Comparison of ENCODE assay signal across 11 cellular contexts in the genomic region with DNA sequence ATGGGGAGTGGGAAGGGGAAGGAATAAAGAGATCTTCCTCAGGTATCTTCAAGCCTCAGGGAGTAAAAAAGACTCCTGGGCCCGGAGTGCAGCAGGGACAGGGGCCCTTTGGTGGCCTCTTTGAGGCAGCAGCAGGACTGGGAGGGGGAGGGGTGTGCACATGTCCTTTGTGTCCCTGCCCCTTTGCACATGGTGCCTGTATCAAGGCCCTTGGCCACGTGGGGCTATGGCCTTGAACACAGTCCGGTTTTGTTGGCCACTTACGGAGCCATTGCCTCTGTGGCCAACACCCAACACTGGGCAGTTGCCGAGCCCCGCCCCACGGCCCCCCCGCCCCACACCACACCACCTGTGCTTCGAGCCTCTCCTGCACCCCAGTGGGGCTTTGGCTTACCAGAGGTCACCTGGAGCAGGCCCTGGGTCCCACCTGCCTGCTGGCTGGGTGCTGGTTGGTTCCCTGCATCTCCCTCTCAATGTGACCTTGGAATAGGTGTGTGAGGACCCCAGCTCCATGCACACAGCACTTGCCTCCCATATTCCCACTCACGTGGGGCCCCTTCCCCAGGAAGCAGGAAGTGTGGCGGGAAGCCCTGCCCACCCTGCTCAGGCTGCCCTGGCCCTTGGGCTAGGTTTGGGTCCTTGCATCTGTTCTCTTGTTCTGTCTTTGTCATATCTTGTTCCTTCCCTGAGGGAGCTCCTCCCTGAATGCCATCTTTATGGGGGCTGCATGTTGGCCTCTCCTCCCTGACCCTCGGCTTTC. TPM values are rescaled to one million over a fixed set of nuclear protein-coding genes. Genes with fewer than 3 reads are reported as not detected.
DNase-seq lines count a peak whose midpoint lies in the region; ATAC-seq, FAIRE-seq and TF ChIP-seq lines count a peak whose summit lies in the region.
"Had no signal": no experiment of that assay in that cellular context is flagged by ENCODE, and none has a peak within 500 bp of the region (broad histone marks: within the 10 kb centered on the region; RNA-seq: fewer than 3 reads in every experiment).

No MANE protein-coding gene starts in this region.

- H3K36me3 Mint-ChIP-seq in activated naive CD4-positive, alpha-beta T cell treated with anti-CD3 and anti-CD28 coated beads, Interleukin-2, amount 10 ng/mL, durations not matched to agents 7 days and 5 days = peaks cover 18% of the 10 kb centered on the region
- peaks cover 8% of the 10 kb centered on the region for H3K36me3 Mint-ChIP-seq in activated naive CD4-positive, alpha-beta T cell treated with anti-CD3 and anti-CD28 coated beads for 36 hours (ENCODE audit: low read depth)
- H3K36me3 Mint-ChIP-seq in activated B cell treated with CpG ODN at 0.5 μM for 24 hours (ENCODE audit: low read depth) = peaks cover 11% of the 10 kb centered on the region

- TF ChIP-seq CTCF in activated B cell treated with CpG ODN at 0.5 μM for 24 hours (IDR thresholded peaks at IDR 0.05) (no peak), upper lobe of right lung (IDR thresholded peaks at IDR 0.05) (no peak)

- no peak overlapping the region for H3K4me3 ChIP-seq in upper lobe of right lung
- H3K4me3 ChIP-seq: gastrocnemius medialis, lower lobe of right lung had no signal

- ATAC-seq in activated B cell treated with CpG ODN at 0.5 μM for 24 hours (ENCODE audit: low read depth) (no peak), left lobe of liver (peak; percentile 44), upper lobe of right lung (no peak), HG03378 (IDR thresholded peaks at IDR 0.05; ENCODE audit: unreplicated experiment) (no peak)

- H3K9me3 Mint-ChIP-seq in activated naive CD4-positive, alpha-beta T cell treated with anti-CD3 and anti-CD28 coated beads, Interleukin-2, amount 10 ng/mL, durations not matched to agents 7 days and 5 days = no peaks in the 10 kb centered on the region
- no peaks in the 10 kb centered on the region for H3K9me3 Mint-ChIP-seq in activated naive CD4-positive, alpha-beta T cell treated with anti-CD3 and anti-CD28 coated beads for 36 hours
- no peaks in the 10 kb centered on the region for H3K9me3 Mint-ChIP-seq in activated B cell treated with CpG ODN at 0.5 μM for 24 hours
- H3K9me3 Mint-ChIP-seq: activated T-helper 1 cell treated with anti-CD3 and anti-CD28 coated beads, Interleukin-12 subunit alpha, Interleukin-12 subunit beta, Interleukin-2, Interleukin-4 antibody, amounts not matched to agents 30 ng/mL and 10 ng/mL and 1 ng/mL, durations not matched to agents 14 hours and 24 hours and 36 hours had no signal

- intact Hi-C loops in activated naive CD4-positive, alpha-beta T cell treated with anti-CD3 and anti-CD28 coated beads for 36 hours (cut with micrococcal nuclease) = no loop called here
- intact Hi-C loops in activated B cell treated with CpG ODN at 0.5 μM for 24 hours (cut with micrococcal nuclease) = no loop called here
- intact Hi-C loops in upper lobe of right lung (cut with DNase I) = loop anchor here (10.0 kb wide), 1 partner anchor 116 kb away; no protein-coding TSS in a partner anchor

- DNase-seq in activated naive CD4-positive, alpha-beta T cell treated with anti-CD3 and anti-CD28 coated beads, Interleukin-2, amount 10 ng/mL, durations not matched to agents 7 days and 5 days = no peak
- no peak for DNase-seq in activated naive CD4-positive, alpha-beta T cell treated with anti-CD3 and anti-CD28 coated beads for 36 hours
- DNase-seq in activated B cell treated with CpG ODN at 0.5 μM for 24 hours = no peak
- peak; percentile 98 for DNase-seq in left lobe of liver (ENCODE audit: low spot score)
- peak; percentile 63 for DNase-seq in upper lobe of right lung
- no peak for DNase-seq in frontal cortex (ENCODE audit: low spot score in 2 of 2)
- no peak for DNase-seq in effector CD4-positive, alpha-beta T cell
- DNase-seq: gastrocnemius medialis, lower lobe of right lung had no signal

- peak overlapping the region; percentile 20 for H3K27ac ChIP-seq in upper lobe of right lung
- H3K27ac ChIP-seq: gastrocnemius medialis, lower lobe of right lung had no signal

- peaks cover 17% of the 10 kb centered on the region for H3K4me1 ChIP-seq in upper lobe of right lung

- no peak for FAIRE-seq in frontal cortex (lab: Jason Lieb, UNC)

- no peaks in the 10 kb centered on the region for H3K27me3 ChIP-seq in upper lobe of right lung

- peaks cover 55% of the 10 kb centered on the region for H3K4me1 Mint-ChIP-seq in activated naive CD4-positive, alpha-beta T cell treated with anti-CD3 and anti-CD28 coated beads, Interleukin-2, amount 10 ng/mL, durations not matched to agents 7 days and 5 days
- H3K4me1 Mint-ChIP-seq in activated naive CD4-positive, alpha-beta T cell treated with anti-CD3 and anti-CD28 coated beads for 36 hours (ENCODE audit: low read depth) = peaks cover 25% of the 10 kb centered on the region
- peaks cover 46% of the 10 kb centered on the region for H3K4me1 Mint-ChIP-seq in activated B cell treated with CpG ODN at 0.5 μM for 24 hours

- no peaks in the 10 kb centered on the region for H3K9me3 ChIP-seq in upper lobe of right lung
- H3K9me3 ChIP-seq: gastrocnemius medialis, lower lobe of right lung had no signal

- CTCF ChIA-PET in activated naive CD4-positive, alpha-beta T cell treated with anti-CD3 and anti-CD28 coated beads, Interleukin-2, amount 10 ng/mL, durations not matched to agents 7 days and 5 days (lab: Charles Lee) = interaction anchor here (0.9 to 11.5 kb wide), 2 partner anchors 13 to 17 kb away, joined by 3 to 130 read pairs; a partner anchor contains a TSS
- CTCF ChIA-PET in activated naive CD4-positive, alpha-beta T cell treated with anti-CD3 and anti-CD28 coated beads for 36 hours (lab: Charles Lee) = interaction anchor here (0.6 to 1.5 kb wide), 9 partner anchors 9 to 434 kb away, joined by 3 to 5 read pairs (median 4); no protein-coding TSS in a partner anchor
- CTCF ChIA-PET in activated B cell treated with CpG ODN at 0.5 μM for 24 hours (lab: Charles Lee) = no interaction called here

- peak overlapping the region; percentile 64 for H3K27ac Mint-ChIP-seq in activated naive CD4-positive, alpha-beta T cell treated with anti-CD3 and anti-CD28 coated beads, Interleukin-2, amount 10 ng/mL, durations not matched to agents 7 days and 5 days
- H3K27ac Mint-ChIP-seq in activated naive CD4-positive, alpha-beta T cell treated with anti-CD3 and anti-CD28 coated beads for 36 hours = no peak overlapping the region
- H3K27ac Mint-ChIP-seq in activated B cell treated with CpG ODN at 0.5 μM for 24 hours = peak overlapping the region; percentile 63
- H3K27ac Mint-ChIP-seq: activated T-helper 1 cell treated with anti-CD3 and anti-CD28 coated beads, Interleukin-12 subunit alpha, Interleukin-12 subunit beta, Interleukin-2, Interleukin-4 antibody, amounts not matched to agents 30 ng/mL and 10 ng/mL and 1 ng/mL, durations not matched to agents 14 hours and 24 hours and 36 hours had no signal

- H3K4me3 Mint-ChIP-seq in activated naive CD4-positive, alpha-beta T cell treated with anti-CD3 and anti-CD28 coated beads, Interleukin-2, amount 10 ng/mL, durations not matched to agents 7 days and 5 days = no peak overlapping the region
- H3K4me3 Mint-ChIP-seq in activated naive CD4-positive, alpha-beta T cell treated with anti-CD3 and anti-CD28 coated beads for 36 hours = no peak overlapping the region
- H3K4me3 Mint-ChIP-seq in activated B cell treated with CpG ODN at 0.5 μM for 24 hours = no peak overlapping the region
- H3K4me3 Mint-ChIP-seq: activated T-helper 1 cell treated with anti-CD3 and anti-CD28 coated beads, Interleukin-12 subunit alpha, Interleukin-12 subunit beta, Interleukin-2, Interleukin-4 antibody, amounts not matched to agents 30 ng/mL and 10 ng/mL and 1 ng/mL, durations not matched to agents 14 hours and 24 hours and 36 hours had no signal

- peaks cover 31% of the 10 kb centered on the region for H3K27me3 Mint-ChIP-seq in activated naive CD4-positive, alpha-beta T cell treated with anti-CD3 and anti-CD28 coated beads, Interleukin-2, amount 10 ng/mL, durations not matched to agents 7 days and 5 days
- H3K27me3 Mint-ChIP-seq in activated naive CD4-positive, alpha-beta T cell treated with anti-CD3 and anti-CD28 coated beads for 36 hours (ENCODE audit: low read depth) = no peaks in the 10 kb centered on the region
- no peaks in the 10 kb centered on the region for H3K27me3 Mint-ChIP-seq in activated B cell treated with CpG ODN at 0.5 μM for 24 hours

- H3K36me3 ChIP-seq in upper lobe of right lung = peaks cover under 1% of the 10 kb centered on the region

- POLR2A ChIA-PET in activated B cell treated with CpG ODN at 0.5 μM for 24 hours (lab: Charles Lee) = interaction anchor here (1.8 to 2.0 kb wide), 2 partner anchors 16 to 18 kb away, joined by 6 to 11 read pairs; a partner anchor contains a TSS

RNA-seq across cellular contexts. Expression of a gene that starts 5.3 kb away (rescaled TPM):
- 10 to 100 TPM; 13.7 to 15.7 TPM for total RNA-seq in activated naive CD4-positive, alpha-beta T cell treated with anti-CD3 and anti-CD28 coated beads for 36 hours
- 13.8 and 24.1 TPM in 2 replicates for total RNA-seq in activated B cell treated with CpG ODN at 0.5 μM for 24 hours
- total RNA-seq in left lobe of liver = 0.86 TPM
- total RNA-seq in upper lobe of right lung = 6.4 TPM
- total RNA-seq in frontal cortex = not detected

RNA-seq across cellular contexts. Expression of a gene that starts 17.6 kb away (rescaled TPM):
- total RNA-seq in activated naive CD4-positive, alpha-beta T cell treated with anti-CD3 and anti-CD28 coated beads for 36 hours = 10 to 100 TPM; 78.0 to 81.2 TPM
- total RNA-seq in activated B cell treated with CpG ODN at 0.5 μM for 24 hours (137 and 174 TPM in 2 replicates), left lobe of liver (31.6 TPM), upper lobe of right lung (88.0 TPM), frontal cortex (6.1 TPM)

RNA-seq across cellular contexts. Expression of a gene that starts 17.8 kb away (rescaled TPM):
- 1 to 10 TPM; 1.5 to 2.6 TPM for total RNA-seq in activated naive CD4-positive, alpha-beta T cell treated with anti-CD3 and anti-CD28 coated beads for 36 hours
- total RNA-seq in activated B cell treated with CpG ODN at 0.5 μM for 24 hours (0.29 and 1.9 TPM in 2 replicates), left lobe of liver (1.0 TPM), upper lobe of right lung (1.4 TPM), frontal cortex (0.41 TPM)
- total RNA-seq: gastrocnemius medialis had no signal

RNA-seq across cellular contexts. Expression of a gene that starts 29.4 kb away (rescaled TPM):
- total RNA-seq in activated naive CD4-positive, alpha-beta T cell treated with anti-CD3 and anti-CD28 coated beads for 36 hours = 10 to 100 TPM; 23.4 to 23.9 TPM
- total RNA-seq in activated B cell treated with CpG ODN at 0.5 μM for 24 hours (9.5 and 10.8 TPM in 2 replicates), left lobe of liver (87.8 TPM), upper lobe of right lung (36.0 TPM), frontal cortex (2.0 TPM)

RNA-seq across cellular contexts. Expression of a gene that starts 33.8 kb away (rescaled TPM):
- 1 to 10 TPM; 5.8 to 6.8 TPM for total RNA-seq in activated naive CD4-positive, alpha-beta T cell treated with anti-CD3 and anti-CD28 coated beads for 36 hours
- 5.4 and 5.8 TPM in 2 replicates for total RNA-seq in activated B cell treated with CpG ODN at 0.5 μM for 24 hours
- 71.8 TPM for total RNA-seq in left lobe of liver
- total RNA-seq in upper lobe of right lung = 57.2 TPM
- total RNA-seq in frontal cortex = 3.3 TPM

Comparison
In these comparisons a context has a peak if more than half of its experiments do, and no peak if none do; other contexts are left out.
1. DNase-seq: peak in left lobe of liver (single experiment) and upper lobe of right lung (single experiment); none in activated naive CD4-positive, alpha-beta T cell treated with anti-CD3 and anti-CD28 coated beads, Interleukin-2, amount 10 ng/mL, durations not matched to agents 7 days and 5 days (single experiment), activated naive CD4-positive, alpha-beta T cell treated with anti-CD3 and anti-CD28 coated beads for 36 hours (single experiment), activated B cell treated with CpG ODN at 0.5 μM for 24 hours (single experiment), frontal cortex (0 of 2) and effector CD4-positive, alpha-beta T cell (single experiment).